ENCODE assay signal across 15 cellular contexts in genomic region chr4:69763233-69763632, GRCh38. TPM values are rescaled to one million over a fixed set of nuclear protein-coding genes. Genes with fewer than 3 reads are reported as not detected.
DNase-seq lines count a peak whose midpoint lies in the region; ATAC-seq and TF ChIP-seq lines count a peak whose summit lies in the region.
"Had no signal": no experiment of that assay in that cellular context is flagged by ENCODE, and none has a peak within 500 bp of the region (broad histone marks: within the 10 kb centered on the region; RNA-seq: fewer than 3 reads in every experiment).

No MANE protein-coding gene starts in this region.

- intact Hi-C loops in CD8-positive, alpha-beta T cell (cut with DNase I, micrococcal nuclease), result loop anchor here in 1 of 2 experiments (5.0 kb wide), 1 partner anchor 71 kb away; no protein-coding TSS in a partner anchor
- intact Hi-C loops in activated CD8-positive, alpha-beta T cell treated with anti-CD3 and anti-CD28 coated beads for 36 hours (cut with micrococcal nuclease), result no loop called here

- TF ChIP-seq CTCF in CD8-positive, alpha-beta T cell (IDR thresholded peaks at IDR 0.05), result no peak
- TF ChIP-seq CTCF in activated CD8-positive, alpha-beta T cell treated with anti-CD3 and anti-CD28 coated beads for 36 hours (IDR thresholded peaks at IDR 0.05), result no peak
- no peak for TF ChIP-seq CTCF in HFFc6 (IDR thresholded peaks at IDR 0.05)

- no peaks in the 10 kb centered on the region for H3K9me3 Mint-ChIP-seq in activated T-cell treated with anti-CD3 and anti-CD28 coated beads, Interleukin-2, amount 50 U/mL, for 72 hours
- H3K9me3 Mint-ChIP-seq in activated T-cell treated with anti-CD3 and anti-CD28 coated beads, Interleukin-2, amount 50 U/mL, for 4 hours, result no peaks in the 10 kb centered on the region
- peaks cover 2% of the 10 kb centered on the region for H3K9me3 Mint-ChIP-seq in CD8-positive, alpha-beta T cell
- no peaks in the 10 kb centered on the region for H3K9me3 Mint-ChIP-seq in activated CD8-positive, alpha-beta T cell treated with anti-CD3 and anti-CD28 coated beads for 36 hours
- no peaks in the 10 kb centered on the region for H3K9me3 Mint-ChIP-seq in naive thymus-derived CD8-positive, alpha-beta T cell
- H3K9me3 Mint-ChIP-seq in HFFc6, result peaks cover 10% of the 10 kb centered on the region; the same call in 1 of the 2 replicates

- peak overlapping the region in 1 of 2 donors; percentile 3 for H3K4me3 Mint-ChIP-seq in activated T-cell treated with anti-CD3 and anti-CD28 coated beads, Interleukin-2, amount 50 U/mL, for 72 hours
- H3K4me3 Mint-ChIP-seq in activated T-cell treated with anti-CD3 and anti-CD28 coated beads, Interleukin-2, amount 50 U/mL, for 4 hours, result no peak overlapping the region
- peak overlapping the region; percentile 22 for H3K4me3 Mint-ChIP-seq in CD8-positive, alpha-beta T cell
- no peak overlapping the region for H3K4me3 Mint-ChIP-seq in activated CD8-positive, alpha-beta T cell treated with anti-CD3 and anti-CD28 coated beads for 36 hours
- H3K4me3 Mint-ChIP-seq in naive thymus-derived CD8-positive, alpha-beta T cell, result peak overlapping the region in 9 of 10 donors; percentile 4 to 63 (median 46)
- no peak overlapping the region for H3K4me3 Mint-ChIP-seq in HFFc6

- H3K4me1 Mint-ChIP-seq in activated T-cell treated with anti-CD3 and anti-CD28 coated beads, Interleukin-2, amount 50 U/mL, for 72 hours (ENCODE audit: low read depth), result peaks cover 49% of the 10 kb centered on the region
- H3K4me1 Mint-ChIP-seq in activated T-cell treated with anti-CD3 and anti-CD28 coated beads, Interleukin-2, amount 50 U/mL, for 4 hours (ENCODE audit: low read depth), result peaks cover 45% of the 10 kb centered on the region
- H3K4me1 Mint-ChIP-seq in CD8-positive, alpha-beta T cell (ENCODE audit: low read depth), result peaks cover 57% of the 10 kb centered on the region
- H3K4me1 Mint-ChIP-seq in activated CD8-positive, alpha-beta T cell treated with anti-CD3 and anti-CD28 coated beads for 36 hours (ENCODE audit: low read depth), result peaks cover 41% of the 10 kb centered on the region
- peaks cover 14 to 51% (median 41%) of the 10 kb centered on the region in 4 donors for H3K4me1 Mint-ChIP-seq in naive thymus-derived CD8-positive, alpha-beta T cell
- H3K4me1 Mint-ChIP-seq in HFFc6 (ENCODE audit: low read depth), result no peaks in the 10 kb centered on the region

- H3K27ac ChIP-seq in CD8-positive, alpha-beta T cell (ENCODE audit: low read depth, low read length), result no peak overlapping the region

- CTCF ChIA-PET in CD8-positive, alpha-beta T cell (lab: Charles Lee), result interaction anchor here (0.9 kb wide), 1 partner anchor 60 kb away, joined by 4 read pairs; no protein-coding TSS in a partner anchor
- CTCF ChIA-PET in activated CD8-positive, alpha-beta T cell treated with anti-CD3 and anti-CD28 coated beads for 36 hours (lab: Charles Lee), result interaction anchor here (1.0 kb wide), 1 partner anchor 42 kb away, joined by 3 read pairs; no protein-coding TSS in a partner anchor

- H3K27ac Mint-ChIP-seq in activated T-cell treated with anti-CD3 and anti-CD28 coated beads, Interleukin-2, amount 50 U/mL, for 72 hours, result peak overlapping the region; percentile 13
- H3K27ac Mint-ChIP-seq in CD8-positive, alpha-beta T cell, result peak overlapping the region; percentile 69
- peak overlapping the region; percentile 18 for H3K27ac Mint-ChIP-seq in activated CD8-positive, alpha-beta T cell treated with anti-CD3 and anti-CD28 coated beads for 36 hours
- H3K27ac Mint-ChIP-seq in naive thymus-derived CD8-positive, alpha-beta T cell, result peak overlapping the region; percentile 47 to 94 (median 86)
- H3K27ac Mint-ChIP-seq in HFFc6, result no peak overlapping the region

- no peaks in the 10 kb centered on the region for H3K27me3 Mint-ChIP-seq in activated T-cell treated with anti-CD3 and anti-CD28 coated beads, Interleukin-2, amount 50 U/mL, for 72 hours (ENCODE audit: low read depth)
- no peaks in the 10 kb centered on the region for H3K27me3 Mint-ChIP-seq in activated T-cell treated with anti-CD3 and anti-CD28 coated beads, Interleukin-2, amount 50 U/mL, for 4 hours (ENCODE audit: low read depth)
- H3K27me3 Mint-ChIP-seq in CD8-positive, alpha-beta T cell (ENCODE audit: low read depth), result no peaks in the 10 kb centered on the region
- no peaks in the 10 kb centered on the region for H3K27me3 Mint-ChIP-seq in activated CD8-positive, alpha-beta T cell treated with anti-CD3 and anti-CD28 coated beads for 36 hours
- H3K27me3 Mint-ChIP-seq in naive thymus-derived CD8-positive, alpha-beta T cell, result no peaks in the 10 kb centered on the region
- H3K27me3 Mint-ChIP-seq in HFFc6 (ENCODE audit: insufficient read depth), result no peaks in the 10 kb centered on the region

- peaks cover 34% of the 10 kb centered on the region for H3K4me1 ChIP-seq in CD8-positive, alpha-beta T cell (ENCODE audit: insufficient read depth, low read length)

- no peaks in the 10 kb centered on the region for H3K36me3 ChIP-seq in CD8-positive, alpha-beta T cell (ENCODE audit: insufficient read depth, low read length)

- no peak for DNase-seq in activated T-cell treated with anti-CD3 and anti-CD28 coated beads, Interleukin-2, amount 50 U/mL, for 72 hours
- DNase-seq in activated T-cell treated with anti-CD3 and anti-CD28 coated beads, Interleukin-2, amount 50 U/mL, for 4 hours, result no peak
- no peak for DNase-seq in CD8-positive, alpha-beta T cell
- DNase-seq in activated CD8-positive, alpha-beta T cell treated with anti-CD3 and anti-CD28 coated beads for 36 hours, result no peak
- DNase-seq in naive thymus-derived CD8-positive, alpha-beta T cell, result no peak
- DNase-seq in HFFc6, result no peak
- DNase-seq: DMS 273 treated with DMSO at 0.1 percent for 48 hours; KG1; NCI-H1092 treated with DMSO at 0.1 percent for 48 hours; NCI-H1694; NCI-H69; NK-92 treated with Interleukin-12 subunit alpha and Interleukin-12 subunit beta, amount 100 ng/mL, for 24 hours; OCI-M1; RPMI8226 had no signal

- no peaks in the 10 kb centered on the region for H3K27me3 ChIP-seq in CD8-positive, alpha-beta T cell (ENCODE audit: insufficient read depth, low read length)

- H3K36me3 Mint-ChIP-seq in activated T-cell treated with anti-CD3 and anti-CD28 coated beads, Interleukin-2, amount 50 U/mL, for 72 hours (ENCODE audit: insufficient read depth in 2 of 2), result peaks cover 0 to 6% of the 10 kb centered on the region in 2 donors
- no peaks in the 10 kb centered on the region for H3K36me3 Mint-ChIP-seq in activated T-cell treated with anti-CD3 and anti-CD28 coated beads, Interleukin-2, amount 50 U/mL, for 4 hours (ENCODE audit: insufficient read depth)
- peaks cover 3% of the 10 kb centered on the region for H3K36me3 Mint-ChIP-seq in CD8-positive, alpha-beta T cell
- peaks cover 3% of the 10 kb centered on the region for H3K36me3 Mint-ChIP-seq in activated CD8-positive, alpha-beta T cell treated with anti-CD3 and anti-CD28 coated beads for 36 hours (ENCODE audit: low read depth)
- no peaks in the 10 kb centered on the region for H3K36me3 Mint-ChIP-seq in naive thymus-derived CD8-positive, alpha-beta T cell
- H3K36me3 Mint-ChIP-seq in HFFc6 (ENCODE audit: low read depth), result no peaks in the 10 kb centered on the region

- H3K4me3 ChIP-seq in CD8-positive, alpha-beta T cell (ENCODE audit: low read depth, low read length), result no peak overlapping the region

- POLR2A ChIA-PET in CD8-positive, alpha-beta T cell (lab: Charles Lee), result no interaction called here
- POLR2A ChIA-PET in activated CD8-positive, alpha-beta T cell treated with anti-CD3 and anti-CD28 coated beads for 36 hours (lab: Charles Lee), result no interaction called here
- POLR2A ChIA-PET in naive thymus-derived CD8-positive, alpha-beta T cell (lab: Charles Lee), result interaction anchor here (0.6 kb wide), 1 partner anchor 9 kb away, joined by 5 read pairs; no protein-coding TSS in a partner anchor

- H3K9me3 ChIP-seq in CD8-positive, alpha-beta T cell (ENCODE audit: low read length), result no peaks in the 10 kb centered on the region

- ATAC-seq in activated T-cell treated with anti-CD3 and anti-CD28 coated beads, Interleukin-2, amount 50 U/mL, for 72 hours (replicated peaks in 1 of 2), result peak; percentile 46
- ATAC-seq in activated T-cell treated with anti-CD3 and anti-CD28 coated beads, Interleukin-2, amount 50 U/mL, for 4 hours, result no peak
- ATAC-seq in CD8-positive, alpha-beta T cell, result no peak
- no peak for ATAC-seq in activated CD8-positive, alpha-beta T cell treated with anti-CD3 and anti-CD28 coated beads for 36 hours
- ATAC-seq in naive thymus-derived CD8-positive, alpha-beta T cell, result no peak
- ATAC-seq in HG03565 (IDR thresholded peaks at IDR 0.05; ENCODE audit: unreplicated experiment), result no peak

RNA-seq across cellular contexts. Expression of gene SULT1B1, which starts 2.8 kb away (rescaled TPM):
- total RNA-seq in activated T-cell treated with anti-CD3 and anti-CD28 coated beads, Interleukin-2, amount 50 U/mL, for 72 hours, result 1 to 10 TPM; 3.3 to 4.5 TPM
- total RNA-seq in activated T-cell treated with anti-CD3 and anti-CD28 coated beads, Interleukin-2, amount 50 U/mL, for 4 hours, result under 1 TPM in 2 of 3 donors, not detected in 1; 0.05 to 0.18 TPM
- 1 to 10 TPM; 4.5 to 5.1 TPM for total RNA-seq in CD8-positive, alpha-beta T cell
- total RNA-seq in activated CD8-positive, alpha-beta T cell treated with anti-CD3 and anti-CD28 coated beads for 36 hours, result 1 to 10 TPM; 1.1 to 2.2 TPM
- 10 to 100 TPM; 20.9 to 25.2 TPM for total RNA-seq in naive thymus-derived CD8-positive, alpha-beta T cell
- polyA plus RNA-seq in naive thymus-derived CD8-positive, alpha-beta T cell, result 10 to 100 TPM; 13.2 to 18.2 (median 13.3) TPM
- under 1 TPM in 1 of 6 experiments, not detected in 5; 0.02 TPM for total RNA-seq in HFFc6 (2021; fragmentation: NEBNext Ultra II Directional; extraction: Animal tissue kit (Norgen Biotek cat#: 25700))

Comparison
In these comparisons a context has a peak if more than half of its experiments do, and no peak if none do; other contexts are left out.
1. ATAC-seq: peak in activated T-cell treated with anti-CD3 and anti-CD28 coated beads, Interleukin-2, amount 50 U/mL, for 72 hours (2 of 2); none in activated T-cell treated with anti-CD3 and anti-CD28 coated beads, Interleukin-2, amount 50 U/mL, for 4 hours (0 of 2), CD8-positive, alpha-beta T cell (single experiment), activated CD8-positive, alpha-beta T cell treated with anti-CD3 and anti-CD28 coated beads for 36 hours (single experiment), naive thymus-derived CD8-positive, alpha-beta T cell (0 of 2) and HG03565 (single experiment).
2. H3K4me3 Mint-ChIP-seq: peak in CD8-positive, alpha-beta T cell (single experiment) and naive thymus-derived CD8-positive, alpha-beta T cell (9 of 10); none in activated T-cell treated with anti-CD3 and anti-CD28 coated beads, Interleukin-2, amount 50 U/mL, for 4 hours (single experiment), activated CD8-positive, alpha-beta T cell treated with anti-CD3 and anti-CD28 coated beads for 36 hours (single experiment) and HFFc6 (single experiment).